In genomic region chr4:121823505-121824170, GRCh38 we compare ENCODE assay signal across 8 cellular contexts. TPM values are rescaled to one million over a fixed set of nuclear protein-coding genes. Genes with fewer than 3 reads are reported as not detected.
DNase-seq lines count a peak whose midpoint lies in the region; ATAC-seq, FAIRE-seq and TF ChIP-seq lines count a peak whose summit lies in the region.

Gene CCNA2 (minus strand): TSS chr4:121823883. CDS start chr4:121823628, 255 bp downstream.

- H3K9me3 ChIP-seq in WERI-Rb-1 (ENCODE audit: severe bottlenecking) = no peaks in the 10 kb centered on the region
- H3K9me3 ChIP-seq in small intestine (ENCODE audit: control insufficient read depth, low read depth) = no peaks in the 10 kb centered on the region

- no peak for TF ChIP-seq CTCF in WERI-Rb-1 (IDR thresholded peaks at IDR 0.05; ENCODE audit: low read depth, low read length)
- no peak for TF ChIP-seq CTCF in bronchial epithelial cell (IDR thresholded peaks at IDR 0.05; ENCODE audit: insufficient read depth, low read length, severe bottlenecking)

- peak within 1 kb of the TSS; percentile 97 for H3K27ac ChIP-seq in WERI-Rb-1
- H3K27ac ChIP-seq in small intestine (ENCODE audit: low read depth in 1 of 2, low read length in 1 of 2) = peak within 1 kb of the TSS in 1 of 2 donors; percentile 87

- ATAC-seq in GM18873 (IDR thresholded peaks at IDR 0.05; ENCODE audit: low FRiP score, unreplicated experiment) = peak; percentile 93
- ATAC-seq in HG03139 (IDR thresholded peaks at IDR 0.05; ENCODE audit: unreplicated experiment) = peak; percentile 91

- H3K36me3 ChIP-seq in WERI-Rb-1 (peaks cover 50% of the 10 kb centered on the region), bronchial epithelial cell (ENCODE audit: control insufficient read depth, insufficient read depth, low read length) (peaks cover 2% of the 10 kb centered on the region), small intestine (ENCODE audit: control insufficient read depth in 2 of 2, insufficient read depth in 2 of 2, low read length in 2 of 2) (peaks cover 0 to 5% of the 10 kb centered on the region in 2 donors)

- no peaks in the 10 kb centered on the region for H3K27me3 ChIP-seq in WERI-Rb-1 (ENCODE audit: insufficient read depth, low read depth, severe bottlenecking)
- no peaks in the 10 kb centered on the region for H3K27me3 ChIP-seq in bronchial epithelial cell (ENCODE audit: control insufficient read depth, insufficient read depth, low read length)
- no peaks in the 10 kb centered on the region for H3K27me3 ChIP-seq in small intestine (ENCODE audit: control insufficient read depth in 2 of 2, insufficient read depth in 2 of 2, low read length in 2 of 2)

- DNase-seq in ACHN = peak; percentile 95
- peak; percentile 94 for DNase-seq in NCI-H2227 (lab: John Stamatoyannopoulos, UW; ENCODE audit: unreplicated experiment)
- peak; percentile 100 for DNase-seq in WERI-Rb-1
- DNase-seq in bronchial epithelial cell (ENCODE audit: low read depth) = peak; percentile 93
- peak; percentile 93 for DNase-seq in iPS-NIHi11 (ENCODE audit: low spot score)
- peak; percentile 97 for DNase-seq in small intestine

- peaks cover 0 to 4% of the 10 kb centered on the region in 2 donors for H3K4me1 ChIP-seq in small intestine (ENCODE audit: control insufficient read depth in 2 of 2, insufficient read depth in 1 of 2, low read depth in 1 of 2, low read length in 1 of 2)

- WGBS in small intestine, 3 donors = 0% methylated on average over 63 of the region's 63 CpGs

- H3K4me3 ChIP-seq in WERI-Rb-1 (ENCODE audit: low read depth, low read length) (peak within 1 kb of the TSS; percentile 75), bronchial epithelial cell (ENCODE audit: low read depth, low read length) (peak within 1 kb of the TSS; percentile 66), small intestine (ENCODE audit: low read depth in 1 of 2, low read length in 2 of 2) (peak within 1 kb of the TSS; percentile 69 to 75)

- FAIRE-seq in bronchial epithelial cell (lab: Jason Lieb, UNC) = no peak
- no peak for FAIRE-seq in small intestine (lab: Jason Lieb, UNC)

- in situ Hi-C loops in ACHN (cut with HindIII; ENCODE audit: low pct_ligation_motif_present, low pct_unique_long_range_greater_than_20kb, low sequenced_read_pairs) = no loop called here

RNA-seq across cellular contexts. Expression of gene CCNA2, which starts in this region (rescaled TPM):
- total RNA-seq in bronchial epithelial cell = 0.79 and 1.4 TPM in 2 replicates
- 10 to 100 TPM in 1 of 3 donors, 1 to 10 TPM in 2; 2.2 to 29.8 (median 5.4) TPM for polyA plus RNA-seq in small intestine
